In the genomic region with DNA sequence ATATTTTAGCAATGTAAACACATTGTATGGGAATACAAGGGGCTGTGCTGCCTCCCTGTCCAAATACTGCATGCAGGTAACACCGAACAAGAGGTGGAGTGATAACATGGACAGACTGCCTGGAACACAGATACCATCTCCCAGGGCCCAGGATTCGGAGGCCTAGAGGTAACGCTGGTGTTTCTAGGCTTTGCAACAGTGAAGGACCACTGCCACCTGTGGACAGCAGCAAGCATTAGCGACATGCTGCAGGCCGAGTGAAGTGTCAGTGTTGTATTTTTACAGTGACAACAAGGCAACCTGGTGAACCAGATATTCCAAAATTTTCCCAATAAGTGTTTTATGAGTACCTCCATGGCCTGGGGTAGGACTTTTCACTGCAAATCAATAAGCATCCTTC, we compare ENCODE assay signal across 10 cellular contexts.
DNase-seq lines count a peak whose midpoint lies in the region; ATAC-seq and TF ChIP-seq lines count a peak whose summit lies in the region.
"Had no signal": no experiment of that assay in that cellular context is flagged by ENCODE, and none has a peak within 500 bp of the region (broad histone marks: within the 10 kb centered on the region; RNA-seq: fewer than 3 reads in every experiment).

No MANE protein-coding gene starts in this region.

- ATAC-seq in PC-3, result peak; percentile 74

- intact Hi-C loops in PC-3 (cut with micrococcal nuclease), result loop anchor here (1.0 kb wide), 2 partner anchors 328 to 411 kb away; no protein-coding TSS in a partner anchor

- no peaks in the 10 kb centered on the region for H3K9me2 ChIP-seq in PC-3 (replicated peaks; ENCODE audit: low read length)

- no peak overlapping the region for H3K4me2 ChIP-seq in PC-3 (ENCODE audit: low read length)
- H3K4me2 ChIP-seq: neural progenitor cell had no signal

- no peak overlapping the region for H3K4me3 ChIP-seq in PC-3 (ENCODE audit: low read length)
- H3K4me3 ChIP-seq: neural progenitor cell, SJSA1 had no signal

- no peaks in the 10 kb centered on the region for H3F3A ChIP-seq in PC-3 (ENCODE audit: low read length, unreplicated experiment)

- H4K20me1 ChIP-seq in PC-3 (ENCODE audit: low read length), result no peaks in the 10 kb centered on the region

- DNase-seq in Ammon's horn (ENCODE audit: low spot score) (peak; percentile 10), PC-3 (peak; percentile 45), iPS-NIHi7 (ENCODE audit: extremely low spot score) (peak; percentile 66), GM19238 (ENCODE audit: insufficient read length, low spot score) (no peak), NCI-H1092 (lab: John Stamatoyannopoulos, UW) (no peak), hippocampal formation (lab: John Stamatoyannopoulos, UW) (no peak)
- DNase-seq in effector CD4-positive, alpha-beta T cell, result no peak

- no peaks in the 10 kb centered on the region for H3K9me3 ChIP-seq in PC-3 (ENCODE audit: low read length)
- H3K9me3 ChIP-seq: SJSA1 had no signal

- no peak overlapping the region for H3K27ac ChIP-seq in PC-3 (ENCODE audit: low read length)
- H3K27ac ChIP-seq: neural progenitor cell, SJSA1 had no signal

- no peak overlapping the region for H2AFZ ChIP-seq in PC-3 (ENCODE audit: low read length)
- H2AFZ ChIP-seq: neural progenitor cell had no signal

- TF ChIP-seq CTCF in GM12874 (IDR thresholded peaks at IDR 0.05; ENCODE audit: insufficient read depth, low read depth, low read length) (0 out of 2 replicates have a peak, but pooled peaks have one; percentile 17), PC-3 (conservative IDR thresholded peaks at IDR 0.05; ENCODE audit: low read depth, low read length) (peak; percentile 53)

- peaks cover 17% of the 10 kb centered on the region for H3K27me3 ChIP-seq in PC-3 (ENCODE audit: low read length)
- H3K27me3 ChIP-seq: neural progenitor cell, SJSA1 had no signal

- H3K4me1 ChIP-seq in PC-3 (ENCODE audit: insufficient read depth, low read length), result no peaks in the 10 kb centered on the region
- H3K4me1 ChIP-seq: neural progenitor cell, SJSA1 had no signal

- no peaks in the 10 kb centered on the region for H3K79me2 ChIP-seq in PC-3 (ENCODE audit: low read length)

- no TSS peak for BruUV-seq in PC-3 (replicated peaks; lab: Mats Ljungman, UMichigan)

- H3K36me3 ChIP-seq in PC-3 (ENCODE audit: low read depth, low read length), result no peaks in the 10 kb centered on the region
- H3K36me3 ChIP-seq: neural progenitor cell, SJSA1 had no signal

- no peak overlapping the region for H3K9ac ChIP-seq in PC-3 (ENCODE audit: low read length)
- H3K9ac ChIP-seq: neural progenitor cell had no signal

- POLR2A ChIA-PET in PC-3 (lab: Charles Lee; ENCODE audit: unreplicated experiment), result no interaction called here

- CTCF ChIA-PET in PC-3 (lab: Charles Lee), result no interaction called here

Comparison
In these comparisons a context has a peak if more than half of its experiments do, and no peak if none do; other contexts are left out.
1. DNase-seq: peak in Ammon's horn (single experiment), PC-3 (single experiment) and iPS-NIHi7 (single experiment); none in effector CD4-positive, alpha-beta T cell (single experiment), GM19238 (single experiment), NCI-H1092 (single experiment) and hippocampal formation (0 of 2).